In genomic region chr4:40395166-40395900, GRCh38 we compare ENCODE assay signal across 13 cellular contexts.
A peak's percentile ranks its signal among the peaks of the same experiment; 100 is the strongest.
DNase-seq lines count a peak whose midpoint lies in the region; ATAC-seq and TF ChIP-seq lines count a peak whose summit lies in the region.
"Had no signal": no experiment of that assay in that cellular context is flagged by ENCODE, and none has a peak within 500 bp of the region (broad histone marks: within the 10 kb centered on the region; RNA-seq: fewer than 3 reads in every experiment).

No MANE protein-coding gene starts in this region.

- 39% methylated on average over 4 of the region's 4 CpGs for WGBS in mammary epithelial cell (ENCODE audit: low coverage, missing lambda C conversion rate)
- WGBS in esophagus muscularis mucosa, result 55% methylated on average over 4 of the region's 4 CpGs

- no peak for TF ChIP-seq EP300 in esophagus muscularis mucosa (IDR thresholded peaks at IDR 0.05)

- H3K36me3 Mint-ChIP-seq in MCF 10A (ENCODE audit: insufficient read depth, unreplicated experiment), result no peaks in the 10 kb centered on the region
- no peaks in the 10 kb centered on the region for H3K36me3 Mint-ChIP-seq in activated T-helper 1 cell treated with anti-CD3 and anti-CD28 coated beads, Interleukin-12 subunit alpha, Interleukin-12 subunit beta, Interleukin-2, Interleukin-4 antibody, amounts not matched to agents 30 ng/mL and 10 ng/mL and 1 ng/mL, durations not matched to agents 14 hours and 24 hours and 36 hours (ENCODE audit: low read depth)
- H3K36me3 Mint-ChIP-seq: stimulated activated effector memory CD8-positive, alpha-beta T cell treated with anti-CD3 and anti-CD28 coated beads, Interleukin-12 subunit alpha, Interleukin-12 subunit beta, amount 100 ng/mL, for 72 hours had no signal

- H3K4me2 ChIP-seq in mammary epithelial cell (ENCODE audit: insufficient read depth, low read depth, low read length), result no peak overlapping the region

- H3K36me3 ChIP-seq in mammary epithelial cell (ENCODE audit: insufficient read depth, low read length), result no peaks in the 10 kb centered on the region
- H3K36me3 ChIP-seq in lower lobe of right lung, result no peaks in the 10 kb centered on the region
- no peaks in the 10 kb centered on the region for H3K36me3 ChIP-seq in esophagus muscularis mucosa
- H3K36me3 ChIP-seq: ovary, transverse colon had no signal

- H3K79me2 ChIP-seq in mammary epithelial cell (ENCODE audit: insufficient read depth, low read length), result no peaks in the 10 kb centered on the region

- TF ChIP-seq CTCF in MCF 10A (IDR thresholded peaks at IDR 0.05; ENCODE audit: unreplicated experiment) (no peak), mammary epithelial cell (conservative IDR thresholded peaks at IDR 0.05 in 1 of 2, IDR thresholded peaks at IDR 0.05 in 1 of 2; ENCODE audit: extremely low read depth in 1 of 2, insufficient read depth in 1 of 2, low read depth in 1 of 2, low read length in 2 of 2) (no peak), lower lobe of right lung (IDR thresholded peaks at IDR 0.05) (no peak), esophagus muscularis mucosa (IDR thresholded peaks at IDR 0.05) (no peak)

- intact Hi-C loops in MCF 10A (cut with micrococcal nuclease) (no loop called here), mammary epithelial cell (cut with micrococcal nuclease) (no loop called here), lower lobe of right lung (cut with DNase I) (no loop called here), esophagus muscularis mucosa (cut with DNase I) (no loop called here)
- intact Hi-C loops in activated T-helper 1 cell treated with anti-CD3 and anti-CD28 coated beads, Interleukin-12 subunit alpha, Interleukin-12 subunit beta, Interleukin-2, Interleukin-4 antibody, amounts not matched to agents 30 ng/mL and 10 ng/mL and 1 ng/mL, durations not matched to agents 14 hours and 24 hours and 36 hours (cut with micrococcal nuclease), result no loop called here

- peak; percentile 4 for DNase-seq in MCF 10A (ENCODE audit: unreplicated experiment)
- no peak for DNase-seq in mammary epithelial cell
- DNase-seq in NCI-H69 (lab: John Stamatoyannopoulos, UW), result peak; percentile 48
- no peak for DNase-seq in lower lobe of right lung
- DNase-seq in activated T-helper 1 cell treated with anti-CD3 and anti-CD28 coated beads, Interleukin-12 subunit alpha, Interleukin-12 subunit beta, Interleukin-2, Interleukin-4 antibody, amounts not matched to agents 30 ng/mL and 10 ng/mL and 1 ng/mL, durations not matched to agents 14 hours and 24 hours and 36 hours (ENCODE audit: low spot score), result no peak
- DNase-seq in activated effector memory CD4-positive, alpha-beta T cell treated with anti-CD3 and anti-CD28 coated beads, Interleukin-2, amount 50 U/mL, for 16 hours, result no peak
- DNase-seq in esophagus muscularis mucosa (ENCODE audit: extremely low spot score), result no peak
- DNase-seq in stimulated activated CD4-positive, alpha-beta T cell treated with anti-CD3 and anti-CD28 coated beads, Interleukin-1b, Interleukin-23, amount 100 ng/mL, for 48 hours, result no peak
- DNase-seq: activated effector memory CD4-positive, alpha-beta T cell treated with Interleukin-2 at 50 U/mL for 16 hours; Kasumi-1 had no signal

- H3K9ac ChIP-seq in mammary epithelial cell (ENCODE audit: insufficient read depth, low read length), result no peak overlapping the region

- H2AFZ ChIP-seq in mammary epithelial cell (ENCODE audit: low read depth, low read length), result no peak overlapping the region

- no peaks in the 10 kb centered on the region for H3K27me3 Mint-ChIP-seq in MCF 10A (ENCODE audit: insufficient read depth, unreplicated experiment)
- H3K27me3 Mint-ChIP-seq in activated T-helper 1 cell treated with anti-CD3 and anti-CD28 coated beads, Interleukin-12 subunit alpha, Interleukin-12 subunit beta, Interleukin-2, Interleukin-4 antibody, amounts not matched to agents 30 ng/mL and 10 ng/mL and 1 ng/mL, durations not matched to agents 14 hours and 24 hours and 36 hours (ENCODE audit: insufficient read depth), result peaks cover 9% of the 10 kb centered on the region

- no peak overlapping the region for H3K4me3 Mint-ChIP-seq in MCF 10A (ENCODE audit: unreplicated experiment)
- no peak overlapping the region for H3K4me3 Mint-ChIP-seq in activated T-helper 1 cell treated with anti-CD3 and anti-CD28 coated beads, Interleukin-12 subunit alpha, Interleukin-12 subunit beta, Interleukin-2, Interleukin-4 antibody, amounts not matched to agents 30 ng/mL and 10 ng/mL and 1 ng/mL, durations not matched to agents 14 hours and 24 hours and 36 hours
- H3K4me3 Mint-ChIP-seq: stimulated activated effector memory CD8-positive, alpha-beta T cell treated with anti-CD3 and anti-CD28 coated beads, Interleukin-12 subunit alpha, Interleukin-12 subunit beta, amount 100 ng/mL, for 72 hours had no signal

- H3K9me3 ChIP-seq in mammary epithelial cell (replicated peaks; ENCODE audit: insufficient read depth, low read length) (no peaks in the 10 kb centered on the region), lower lobe of right lung (no peaks in the 10 kb centered on the region), esophagus muscularis mucosa (no peaks in the 10 kb centered on the region)
- H3K9me3 ChIP-seq: ovary, transverse colon had no signal

- ATAC-seq in lower lobe of right lung, result peak; percentile 7 to 11
- ATAC-seq: stimulated activated effector memory CD8-positive, alpha-beta T cell treated with anti-CD3 and anti-CD28 coated beads, Interleukin-12 subunit alpha, Interleukin-12 subunit beta, amount 100 ng/mL, for 72 hours had no signal

- H4K20me1 ChIP-seq in mammary epithelial cell (ENCODE audit: insufficient read depth, low read length), result no peaks in the 10 kb centered on the region

- in situ Hi-C loops in mammary epithelial cell (cut with MboI; ENCODE audit: low sequenced_read_pairs in 2 of 2), result no loop called here

- no peak for TF ChIP-seq POLR2A in esophagus muscularis mucosa (IDR thresholded peaks at IDR 0.05; ENCODE audit: low read depth)

- CTCF ChIA-PET in MCF 10A (lab: Yijun Ruan, JAX) (interaction anchor here (0.7 to 1.5 kb wide), 3 partner anchors 60 to 340 kb away, joined by 3 to 4 read pairs (median 3); no protein-coding TSS in a partner anchor), mammary epithelial cell (lab: Charles Lee; ENCODE audit: low non-redundant PET) (interaction anchor here (0.6 kb wide), 1 partner anchor 34 kb away, joined by 9 read pairs; no protein-coding TSS in a partner anchor)

- H3K27me3 ChIP-seq in mammary epithelial cell (ENCODE audit: insufficient read depth, low read length) (no peaks in the 10 kb centered on the region), lower lobe of right lung (ENCODE audit: low read depth) (no peaks in the 10 kb centered on the region), esophagus muscularis mucosa (no peaks in the 10 kb centered on the region)
- H3K27me3 ChIP-seq: ovary, transverse colon had no signal

- H3K4me3 ChIP-seq in mammary epithelial cell (replicated peaks in 1 of 3; ENCODE audit: insufficient read depth in 1 of 3, low read depth in 2 of 3, low read length in 3 of 3), result no peak overlapping the region
- H3K4me3 ChIP-seq in lower lobe of right lung, result no peak overlapping the region
- H3K4me3 ChIP-seq in esophagus muscularis mucosa, result no peak overlapping the region
- H3K4me3 ChIP-seq: ovary, transverse colon had no signal

- POLR2A ChIA-PET in MCF 10A (lab: Yijun Ruan, JAX), result interaction anchor here (1.3 kb wide), 1 partner anchor 10 kb away, joined by 6 read pairs; no protein-coding TSS in a partner anchor

- H3K27ac ChIP-seq in mammary epithelial cell (ENCODE audit: insufficient read depth, low read depth, low read length) (no peak overlapping the region), lower lobe of right lung (peak overlapping the region; percentile 34), esophagus muscularis mucosa (replicated peaks in 1 of 4) (no peak overlapping the region)
- H3K27ac ChIP-seq: ovary, transverse colon had no signal

- dilution Hi-C loops in mammary epithelial cell (cut with HindIII; ENCODE audit: low sequenced_read_pairs), result loop anchor here (5.0 kb wide), 2 partner anchors 58 to 107 kb away; partner anchors contain the start of gene CHRNA9

- H3K27ac Mint-ChIP-seq in MCF 10A (ENCODE audit: low read depth, unreplicated experiment), result no peak overlapping the region
- H3K27ac Mint-ChIP-seq in activated T-helper 1 cell treated with anti-CD3 and anti-CD28 coated beads, Interleukin-12 subunit alpha, Interleukin-12 subunit beta, Interleukin-2, Interleukin-4 antibody, amounts not matched to agents 30 ng/mL and 10 ng/mL and 1 ng/mL, durations not matched to agents 14 hours and 24 hours and 36 hours, result no peak overlapping the region
- H3K27ac Mint-ChIP-seq: stimulated activated effector memory CD8-positive, alpha-beta T cell treated with anti-CD3 and anti-CD28 coated beads, Interleukin-12 subunit alpha, Interleukin-12 subunit beta, amount 100 ng/mL, for 72 hours had no signal

- no peaks in the 10 kb centered on the region for H3K9me3 Mint-ChIP-seq in MCF 10A (ENCODE audit: unreplicated experiment)
- H3K9me3 Mint-ChIP-seq in activated T-helper 1 cell treated with anti-CD3 and anti-CD28 coated beads, Interleukin-12 subunit alpha, Interleukin-12 subunit beta, Interleukin-2, Interleukin-4 antibody, amounts not matched to agents 30 ng/mL and 10 ng/mL and 1 ng/mL, durations not matched to agents 14 hours and 24 hours and 36 hours, result no peaks in the 10 kb centered on the region
- H3K9me3 Mint-ChIP-seq: stimulated activated effector memory CD8-positive, alpha-beta T cell treated with anti-CD3 and anti-CD28 coated beads, Interleukin-12 subunit alpha, Interleukin-12 subunit beta, amount 100 ng/mL, for 72 hours had no signal

- no peaks in the 10 kb centered on the region for H3K4me1 ChIP-seq in mammary epithelial cell (ENCODE audit: insufficient read depth, low read length)
- H3K4me1 ChIP-seq in lower lobe of right lung, result peaks cover 26% of the 10 kb centered on the region
- H3K4me1 ChIP-seq in esophagus muscularis mucosa, result peaks cover 7 to 14% (median 11%) of the 10 kb centered on the region in 4 donors

- peaks cover 10% of the 10 kb centered on the region for H3K4me1 Mint-ChIP-seq in MCF 10A (ENCODE audit: insufficient read depth, unreplicated experiment)
- no peaks in the 10 kb centered on the region for H3K4me1 Mint-ChIP-seq in activated T-helper 1 cell treated with anti-CD3 and anti-CD28 coated beads, Interleukin-12 subunit alpha, Interleukin-12 subunit beta, Interleukin-2, Interleukin-4 antibody, amounts not matched to agents 30 ng/mL and 10 ng/mL and 1 ng/mL, durations not matched to agents 14 hours and 24 hours and 36 hours (ENCODE audit: low read depth)
- H3K4me1 Mint-ChIP-seq: stimulated activated effector memory CD8-positive, alpha-beta T cell treated with anti-CD3 and anti-CD28 coated beads, Interleukin-12 subunit alpha, Interleukin-12 subunit beta, amount 100 ng/mL, for 72 hours had no signal

- BruUV-seq in MCF 10A (replicated peaks; lab: Mats Ljungman, UMichigan) (no TSS peak), mammary epithelial cell (replicated peaks; lab: Mats Ljungman, UMichigan) (no TSS peak)

Comparison
In these comparisons a context has a peak if more than half of its experiments do, and no peak if none do; other contexts are left out.
1. DNase-seq: peak in MCF 10A (single experiment) and NCI-H69 (single experiment); none in mammary epithelial cell (single experiment), lower lobe of right lung (single experiment), activated T-helper 1 cell treated with anti-CD3 and anti-CD28 coated beads, Interleukin-12 subunit alpha, Interleukin-12 subunit beta, Interleukin-2, Interleukin-4 antibody, amounts not matched to agents 30 ng/mL and 10 ng/mL and 1 ng/mL, durations not matched to agents 14 hours and 24 hours and 36 hours (single experiment), activated effector memory CD4-positive, alpha-beta T cell treated with anti-CD3 and anti-CD28 coated beads, Interleukin-2, amount 50 U/mL, for 16 hours (single experiment), esophagus muscularis mucosa (single experiment) and stimulated activated CD4-positive, alpha-beta T cell treated with anti-CD3 and anti-CD28 coated beads, Interleukin-1b, Interleukin-23, amount 100 ng/mL, for 48 hours (single experiment).